In the genomic region with DNA sequence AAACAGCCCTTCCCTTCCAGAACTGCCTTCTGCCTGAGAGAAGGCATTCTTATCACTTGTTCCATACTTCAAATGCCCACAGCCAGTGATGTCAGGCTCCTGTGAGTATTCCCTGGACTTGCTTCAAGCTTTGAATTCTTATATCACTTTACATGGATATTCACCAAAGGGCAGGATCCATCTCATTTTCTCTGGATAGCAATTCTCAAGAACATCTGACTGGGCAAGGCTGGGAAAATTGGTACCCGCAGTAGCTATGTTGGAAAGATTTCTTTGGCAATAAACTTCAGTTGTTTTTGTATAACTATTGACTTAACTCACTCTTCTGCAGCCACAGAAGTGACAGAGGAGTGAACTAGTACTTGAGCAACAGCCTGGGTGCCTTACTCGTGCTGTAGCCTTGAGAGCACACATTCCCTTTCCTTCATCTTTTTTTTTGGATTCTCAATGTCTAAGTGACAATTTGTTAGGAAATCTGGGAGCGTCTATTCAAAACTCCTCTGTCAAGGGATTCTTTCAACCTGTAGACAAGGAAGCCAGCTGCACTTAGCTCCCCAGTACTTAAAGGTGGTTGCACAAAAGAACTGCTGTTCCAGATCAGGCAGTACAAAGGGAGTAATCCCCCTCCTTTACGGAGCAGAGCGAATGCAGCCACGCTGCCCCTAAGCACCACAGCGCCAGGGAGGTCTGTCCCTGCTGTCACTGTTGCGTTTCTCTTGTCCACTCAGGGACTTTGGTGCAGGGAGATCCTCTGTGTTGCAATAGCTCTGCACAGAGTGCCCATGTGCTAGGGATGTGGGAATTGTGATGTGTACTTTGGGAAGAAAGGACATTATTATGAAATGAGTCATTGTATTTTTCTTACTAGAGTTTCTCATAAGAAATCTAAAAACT, we compare ENCODE assay signal across 1 cellular context.
TF ChIP-seq lines count a peak whose summit lies in the region.

No MANE protein-coding gene starts in this region.

TF ChIP-seq in HepG2, 621 proteins besides CTCF, POLR2A, EP300 and RAD21 (continued from another document and continues in another):
- TF ChIP-seq, protein P1, sequence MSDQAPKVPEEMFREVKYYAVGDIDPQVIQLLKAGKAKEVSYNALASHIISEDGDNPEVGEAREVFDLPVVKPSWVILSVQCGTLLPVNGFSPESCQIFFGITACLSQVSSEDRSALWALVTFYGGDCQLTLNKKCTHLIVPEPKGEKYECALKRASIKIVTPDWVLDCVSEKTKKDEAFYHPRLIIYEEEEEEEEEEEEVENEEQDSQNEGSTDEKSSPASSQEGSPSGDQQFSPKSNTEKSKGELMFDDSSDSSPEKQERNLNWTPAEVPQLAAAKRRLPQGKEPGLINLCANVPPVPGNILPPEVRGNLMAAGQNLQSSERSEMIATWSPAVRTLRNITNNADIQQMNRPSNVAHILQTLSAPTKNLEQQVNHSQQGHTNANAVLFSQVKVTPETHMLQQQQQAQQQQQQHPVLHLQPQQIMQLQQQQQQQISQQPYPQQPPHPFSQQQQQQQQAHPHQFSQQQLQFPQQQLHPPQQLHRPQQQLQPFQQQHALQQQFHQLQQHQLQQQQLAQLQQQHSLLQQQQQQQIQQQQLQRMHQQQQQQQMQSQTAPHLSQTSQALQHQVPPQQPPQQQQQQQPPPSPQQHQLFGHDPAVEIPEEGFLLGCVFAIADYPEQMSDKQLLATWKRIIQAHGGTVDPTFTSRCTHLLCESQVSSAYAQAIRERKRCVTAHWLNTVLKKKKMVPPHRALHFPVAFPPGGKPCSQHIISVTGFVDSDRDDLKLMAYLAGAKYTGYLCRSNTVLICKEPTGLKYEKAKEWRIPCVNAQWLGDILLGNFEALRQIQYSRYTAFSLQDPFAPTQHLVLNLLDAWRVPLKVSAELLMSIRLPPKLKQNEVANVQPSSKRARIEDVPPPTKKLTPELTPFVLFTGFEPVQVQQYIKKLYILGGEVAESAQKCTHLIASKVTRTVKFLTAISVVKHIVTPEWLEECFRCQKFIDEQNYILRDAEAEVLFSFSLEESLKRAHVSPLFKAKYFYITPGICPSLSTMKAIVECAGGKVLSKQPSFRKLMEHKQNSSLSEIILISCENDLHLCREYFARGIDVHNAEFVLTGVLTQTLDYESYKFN (CRISPR knock-in tag; conservative IDR thresholded peaks at IDR 0.05): peak; percentile 90
- TF ChIP-seq ZNF280B (CRISPR knock-in tag; IDR thresholded peaks at IDR 0.05; ENCODE audit: borderline replicate concordance) (no peak), IRX3 (CRISPR knock-in tag; IDR thresholded peaks at IDR 0.05; ENCODE audit: borderline replicate concordance, low read depth) (no peak), SETDB1 (CRISPR knock-in tag; IDR thresholded peaks at IDR 0.05; ENCODE audit: borderline replicate concordance) (no peak), REST (IDR thresholded peaks at IDR 0.05; ENCODE audit: borderline replicate concordance in 1 of 2, low read depth in 1 of 2, low read length in 2 of 2) (peak in 1 of 2 experiments; percentile 81; a peak in 2 of 4 replicates), HMGXB4 (CRISPR knock-in tag; IDR thresholded peaks at IDR 0.05; ENCODE audit: borderline replicate concordance in 1 of 2, low read depth in 1 of 2) (peak; percentile 50 to 88; a peak in 3 of 4 replicates), ZBTB1 (CRISPR knock-in tag; IDR thresholded peaks at IDR 0.05; ENCODE audit: borderline replicate concordance) (no peak), GABPB1 (CRISPR knock-in tag; IDR thresholded peaks at IDR 0.05) (peak; percentile 50; the same call in 1 of the 2 replicates), ZNF232 (CRISPR knock-in tag; IDR thresholded peaks at IDR 0.05; ENCODE audit: borderline replicate concordance) (no peak), ZHX1 (CRISPR knock-in tag; IDR thresholded peaks at IDR 0.05; ENCODE audit: low read depth) (peak; percentile 93), HNF4G (IDR thresholded peaks at IDR 0.05; ENCODE audit: borderline replicate concordance, low read depth, low read length) (peak; percentile 82), HNF4G (CRISPR knock-in tag; IDR thresholded peaks at IDR 0.05; ENCODE audit: borderline replicate concordance, low read depth) (peak; percentile 85; the same call in 1 of the 2 replicates), PITX1 (CRISPR knock-in tag; IDR thresholded peaks at IDR 0.05) (peak; percentile 92), SMAD3 (CRISPR knock-in tag; IDR thresholded peaks at IDR 0.05) (peak; percentile 99), ZNF563 (CRISPR knock-in tag; IDR thresholded peaks at IDR 0.05) (no peak; the same call in 1 of the 2 replicates), BRF2 (CRISPR knock-in tag; IDR thresholded peaks at IDR 0.05) (no peak), NONO (IDR thresholded peaks at IDR 0.05) (no peak), NONO (CRISPR knock-in tag; conservative IDR thresholded peaks at IDR 0.05) (peak; percentile 86), RCOR2 (CRISPR knock-in tag; IDR thresholded peaks at IDR 0.05) (peak; percentile 99), SRSF1 (optimal IDR thresholded peaks at IDR 0.05; ENCODE audit: low read depth, low read length) (no peak), ZNF354B (CRISPR knock-in tag; IDR thresholded peaks at IDR 0.05) (peak; percentile 45; the same call in 1 of the 2 replicates), ZNF225 (CRISPR knock-in tag; IDR thresholded peaks at IDR 0.05) (no peak), GATAD1 (CRISPR knock-in tag; IDR thresholded peaks at IDR 0.05) (peak; percentile 84), ZNF546 (CRISPR knock-in tag; conservative IDR thresholded peaks at IDR 0.05) (no peak)
- TF ChIP-seq, protein P2, sequence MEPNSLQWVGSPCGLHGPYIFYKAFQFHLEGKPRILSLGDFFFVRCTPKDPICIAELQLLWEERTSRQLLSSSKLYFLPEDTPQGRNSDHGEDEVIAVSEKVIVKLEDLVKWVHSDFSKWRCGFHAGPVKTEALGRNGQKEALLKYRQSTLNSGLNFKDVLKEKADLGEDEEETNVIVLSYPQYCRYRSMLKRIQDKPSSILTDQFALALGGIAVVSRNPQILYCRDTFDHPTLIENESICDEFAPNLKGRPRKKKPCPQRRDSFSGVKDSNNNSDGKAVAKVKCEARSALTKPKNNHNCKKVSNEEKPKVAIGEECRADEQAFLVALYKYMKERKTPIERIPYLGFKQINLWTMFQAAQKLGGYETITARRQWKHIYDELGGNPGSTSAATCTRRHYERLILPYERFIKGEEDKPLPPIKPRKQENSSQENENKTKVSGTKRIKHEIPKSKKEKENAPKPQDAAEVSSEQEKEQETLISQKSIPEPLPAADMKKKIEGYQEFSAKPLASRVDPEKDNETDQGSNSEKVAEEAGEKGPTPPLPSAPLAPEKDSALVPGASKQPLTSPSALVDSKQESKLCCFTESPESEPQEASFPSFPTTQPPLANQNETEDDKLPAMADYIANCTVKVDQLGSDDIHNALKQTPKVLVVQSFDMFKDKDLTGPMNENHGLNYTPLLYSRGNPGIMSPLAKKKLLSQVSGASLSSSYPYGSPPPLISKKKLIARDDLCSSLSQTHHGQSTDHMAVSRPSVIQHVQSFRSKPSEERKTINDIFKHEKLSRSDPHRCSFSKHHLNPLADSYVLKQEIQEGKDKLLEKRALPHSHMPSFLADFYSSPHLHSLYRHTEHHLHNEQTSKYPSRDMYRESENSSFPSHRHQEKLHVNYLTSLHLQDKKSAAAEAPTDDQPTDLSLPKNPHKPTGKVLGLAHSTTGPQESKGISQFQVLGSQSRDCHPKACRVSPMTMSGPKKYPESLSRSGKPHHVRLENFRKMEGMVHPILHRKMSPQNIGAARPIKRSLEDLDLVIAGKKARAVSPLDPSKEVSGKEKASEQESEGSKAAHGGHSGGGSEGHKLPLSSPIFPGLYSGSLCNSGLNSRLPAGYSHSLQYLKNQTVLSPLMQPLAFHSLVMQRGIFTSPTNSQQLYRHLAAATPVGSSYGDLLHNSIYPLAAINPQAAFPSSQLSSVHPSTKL (CRISPR knock-in tag; IDR thresholded peaks at IDR 0.05): peak; percentile 100
- TF ChIP-seq, protein P3, sequence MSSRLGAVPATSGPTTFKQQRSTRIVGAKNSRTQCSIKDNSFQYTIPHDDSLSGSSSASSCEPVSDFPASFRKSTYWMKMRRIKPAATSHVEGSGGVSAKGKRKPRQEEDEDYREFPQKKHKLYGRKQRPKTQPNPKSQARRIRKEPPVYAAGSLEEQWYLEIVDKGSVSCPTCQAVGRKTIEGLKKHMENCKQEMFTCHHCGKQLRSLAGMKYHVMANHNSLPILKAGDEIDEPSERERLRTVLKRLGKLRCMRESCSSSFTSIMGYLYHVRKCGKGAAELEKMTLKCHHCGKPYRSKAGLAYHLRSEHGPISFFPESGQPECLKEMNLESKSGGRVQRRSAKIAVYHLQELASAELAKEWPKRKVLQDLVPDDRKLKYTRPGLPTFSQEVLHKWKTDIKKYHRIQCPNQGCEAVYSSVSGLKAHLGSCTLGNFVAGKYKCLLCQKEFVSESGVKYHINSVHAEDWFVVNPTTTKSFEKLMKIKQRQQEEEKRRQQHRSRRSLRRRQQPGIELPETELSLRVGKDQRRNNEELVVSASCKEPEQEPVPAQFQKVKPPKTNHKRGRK (CRISPR knock-in tag; IDR thresholded peaks at IDR 0.05): peak; percentile 78; the same call in 1 of the 2 replicates
